In genomic region chr11:47863189-47863892, GRCh38 we compare ENCODE assay signal across 1 cellular context.
TF ChIP-seq lines count a peak whose summit lies in the region.

No MANE protein-coding gene starts in this region.

TF ChIP-seq in K562, 482 proteins besides CTCF, POLR2A, EP300 and RAD21 (continued from another document):
- no peak for TF ChIP-seq SFPQ (IDR thresholded peaks at IDR 0.05; ENCODE audit: low read depth, low read length)
- TF ChIP-seq TAF9B (IDR thresholded peaks at IDR 0.05; ENCODE audit: partially characterized antibody): no peak
- peak in 1 of 2 experiments; percentile 54; a peak in 3 of 4 replicates for TF ChIP-seq KDM1A (IDR thresholded peaks at IDR 0.05)
- TF ChIP-seq OTX1 (CRISPR knock-in tag; IDR thresholded peaks at IDR 0.05): no peak
- TF ChIP-seq ZNF324 (CRISPR knock-in tag; IDR thresholded peaks at IDR 0.05): no peak
- TF ChIP-seq MCM2 (IDR thresholded peaks at IDR 0.05; ENCODE audit: low read depth): no peak
- no peak for TF ChIP-seq KAT2B (IDR thresholded peaks at IDR 0.05; ENCODE audit: low read depth, low read length)
- TF ChIP-seq KLF10 (CRISPR knock-in tag; IDR thresholded peaks at IDR 0.05): no peak
- TF ChIP-seq THAP7 (CRISPR knock-in tag; IDR thresholded peaks at IDR 0.05): no peak
- no peak for TF ChIP-seq RBFOX2 (IDR thresholded peaks at IDR 0.05; ENCODE audit: low read depth, low read length)
- peak; percentile 70 for TF ChIP-seq ARID1B (IDR thresholded peaks at IDR 0.05)
- no peak for TF ChIP-seq PKNOX1 (IDR thresholded peaks at IDR 0.05)
- no peak for TF ChIP-seq RFX5 (IDR thresholded peaks at IDR 0.05; ENCODE audit: low read depth, low read length)
- TF ChIP-seq ELK3 (CRISPR knock-in tag; IDR thresholded peaks at IDR 0.05): no peak
- TF ChIP-seq ZBED1 (IDR thresholded peaks at IDR 0.05): no peak
- no peak for TF ChIP-seq ZBTB40 (IDR thresholded peaks at IDR 0.05)
- no peak for TF ChIP-seq ZBTB40 (CRISPR knock-in tag; IDR thresholded peaks at IDR 0.05)
- TF ChIP-seq HES1 (IDR thresholded peaks at IDR 0.05; ENCODE audit: low read depth): peak; percentile 38; the same call in 1 of the 2 replicates
- peak; percentile 30; the same call in 1 of the 2 replicates for TF ChIP-seq MAFG (tag; conservative IDR thresholded peaks at IDR 0.05)
- no peak for TF ChIP-seq HNRNPLL (IDR thresholded peaks at IDR 0.05; ENCODE audit: low read depth, low read length, poor library complexity, severe bottlenecking)
- TF ChIP-seq PHF20 (IDR thresholded peaks at IDR 0.05; ENCODE audit: partially characterized antibody): no peak
- no peak for TF ChIP-seq TCF3 (CRISPR knock-in tag; IDR thresholded peaks at IDR 0.05)
- TF ChIP-seq HLTF (IDR thresholded peaks at IDR 0.05): no peak
- peak; percentile 28; the same call in 1 of the 2 replicates for TF ChIP-seq CBFA2T3 (IDR thresholded peaks at IDR 0.05)
- no peak for TF ChIP-seq CHCHD3 (CRISPR knock-in tag; IDR thresholded peaks at IDR 0.05)
- TF ChIP-seq RBM34 (IDR thresholded peaks at IDR 0.05; ENCODE audit: borderline replicate concordance, insufficient read depth, low read length): no peak
- no peak for TF ChIP-seq RNF219 (CRISPR knock-in tag; IDR thresholded peaks at IDR 0.05)
- TF ChIP-seq NCOA4 (IDR thresholded peaks at IDR 0.05; ENCODE audit: partially characterized antibody): no peak
- no peak for TF ChIP-seq XRCC5 (IDR thresholded peaks at IDR 0.05; ENCODE audit: low read depth, low read length)
- no peak for TF ChIP-seq JUND (IDR thresholded peaks at IDR 0.05; ENCODE audit: borderline replicate concordance, low read depth, low read length)
- TF ChIP-seq JUND (tag; IDR thresholded peaks at IDR 0.05; ENCODE audit: borderline replicate concordance, low read depth, low read length): no peak
- TF ChIP-seq BRF1 (IDR thresholded peaks at IDR 0.05; ENCODE audit: borderline replicate concordance, extremely low read depth, insufficient read length): no peak
- TF ChIP-seq CBX1 (IDR thresholded peaks at IDR 0.05; ENCODE audit: low read depth): no peak
- TF ChIP-seq POLR2H (tag; IDR thresholded peaks at IDR 0.05; ENCODE audit: low read depth): peak; percentile 56; the same call in 1 of the 2 replicates
- no peak for TF ChIP-seq ZNF124 (CRISPR knock-in tag; IDR thresholded peaks at IDR 0.05)
- TF ChIP-seq SRSF9 (IDR thresholded peaks at IDR 0.05; ENCODE audit: borderline replicate concordance, low read depth, low read length): no peak
- TF ChIP-seq FOXA3 (CRISPR knock-in tag; conservative IDR thresholded peaks at IDR 0.05 in 1 of 2, IDR thresholded peaks at IDR 0.05 in 1 of 2): peak in 1 of 2 experiments; percentile 78; a peak in 2 of 4 replicates
- no peak for TF ChIP-seq ELK1 (CRISPR knock-in tag; IDR thresholded peaks at IDR 0.05)
- TF ChIP-seq CBX5 (IDR thresholded peaks at IDR 0.05; ENCODE audit: borderline replicate concordance, low read depth): no peak
- no peak for TF ChIP-seq SIN3A (IDR thresholded peaks at IDR 0.05; ENCODE audit: borderline replicate concordance in 2 of 2, control insufficient read depth in 1 of 2, low read depth in 2 of 2, low read length in 2 of 2)
- TF ChIP-seq ELF2 (CRISPR knock-in tag; IDR thresholded peaks at IDR 0.05): no peak
- TF ChIP-seq HDAC1 (IDR thresholded peaks at IDR 0.05): peak in 1 of 2 experiments; percentile 55; a peak in 1 of 4 replicates
- 0 out of 2 replicates have a peak, but pooled peaks have one; percentile 38 for TF ChIP-seq EP400 (IDR thresholded peaks at IDR 0.05)
- TF ChIP-seq FOXA1 (IDR thresholded peaks at IDR 0.05; ENCODE audit: borderline replicate concordance): no peak
- no peak for TF ChIP-seq ZNF695 (CRISPR knock-in tag; IDR thresholded peaks at IDR 0.05)
- TF ChIP-seq GABPB2 (CRISPR knock-in tag; conservative IDR thresholded peaks at IDR 0.05): no peak
